Comparison of ENCODE assay signal across 1 cellular context in the genomic region with DNA sequence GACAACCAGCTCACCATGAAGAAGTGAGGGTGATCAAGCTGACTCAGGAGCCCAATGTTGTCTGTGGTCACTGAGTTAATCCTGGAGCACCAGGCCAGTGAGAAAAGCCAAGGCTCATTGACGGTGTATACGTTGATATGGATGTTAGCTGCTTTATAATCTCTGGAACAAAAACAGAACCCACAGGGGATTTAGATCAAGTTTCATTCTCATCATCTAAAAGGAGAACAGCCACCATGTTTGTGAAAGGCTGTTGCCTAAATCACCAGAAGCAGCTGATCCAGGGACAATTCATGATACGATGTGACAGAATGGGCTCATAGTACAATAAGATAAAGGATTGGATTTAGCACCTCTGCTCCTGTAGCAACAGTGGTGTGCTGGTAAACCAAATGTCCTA.
TF ChIP-seq lines count a peak whose summit lies in the region.

No MANE protein-coding gene starts in this region.

TF ChIP-seq in GM23338, 12 proteins besides CTCF, POLR2A, EP300 and RAD21 (continued from another document):
- TF ChIP-seq, protein P1, sequence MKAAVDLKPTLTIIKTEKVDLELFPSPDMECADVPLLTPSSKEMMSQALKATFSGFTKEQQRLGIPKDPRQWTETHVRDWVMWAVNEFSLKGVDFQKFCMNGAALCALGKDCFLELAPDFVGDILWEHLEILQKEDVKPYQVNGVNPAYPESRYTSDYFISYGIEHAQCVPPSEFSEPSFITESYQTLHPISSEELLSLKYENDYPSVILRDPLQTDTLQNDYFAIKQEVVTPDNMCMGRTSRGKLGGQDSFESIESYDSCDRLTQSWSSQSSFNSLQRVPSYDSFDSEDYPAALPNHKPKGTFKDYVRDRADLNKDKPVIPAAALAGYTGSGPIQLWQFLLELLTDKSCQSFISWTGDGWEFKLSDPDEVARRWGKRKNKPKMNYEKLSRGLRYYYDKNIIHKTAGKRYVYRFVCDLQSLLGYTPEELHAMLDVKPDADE (IDR thresholded peaks at IDR 0.05) = no peak
